Comparison of ENCODE assay signal across 19 cellular contexts in genomic region chr3:131221731-131222130, GRCh38.
DNase-seq lines count a peak whose midpoint lies in the region; ATAC-seq and TF ChIP-seq lines count a peak whose summit lies in the region.
"Had no signal": no experiment of that assay in that cellular context is flagged by ENCODE, and none has a peak within 500 bp of the region (broad histone marks: within the 10 kb centered on the region; RNA-seq: fewer than 3 reads in every experiment).

No MANE protein-coding gene starts in this region.

- H3K4me1 ChIP-seq in PC-3 (ENCODE audit: insufficient read depth, low read length) (peaks cover 17% of the 10 kb centered on the region), trophoblast cell (ENCODE audit: control insufficient read depth in 1 of 2, insufficient read depth in 2 of 2, low read length in 2 of 2) (no peaks in the 10 kb centered on the region)

- H3K4me2 ChIP-seq in PC-3 (ENCODE audit: low read length) = no peak overlapping the region
- H3K4me2 ChIP-seq in trophoblast cell (ENCODE audit: low read length) = no peak overlapping the region

- no peak overlapping the region for H3K23ac ChIP-seq in trophoblast cell (ENCODE audit: low read length)

- no peak for TF ChIP-seq CTCF in BJ (IDR thresholded peaks at IDR 0.05; ENCODE audit: insufficient read depth, low read depth, low read length)
- no peak for TF ChIP-seq CTCF in PC-3 (conservative IDR thresholded peaks at IDR 0.05; ENCODE audit: low read depth, low read length)
- TF ChIP-seq CTCF in epithelial cell of esophagus (IDR thresholded peaks at IDR 0.05; ENCODE audit: insufficient read depth, low read depth, low read length, missing control alignments) = no peak
- no peak for TF ChIP-seq CTCF in GM13977 (IDR thresholded peaks at IDR 0.05; ENCODE audit: extremely low read depth, insufficient read depth, missing control alignments)

- H3K4me3 ChIP-seq in BJ (ENCODE audit: low read depth, low read length) (no peak overlapping the region), PC-3 (ENCODE audit: low read length) (no peak overlapping the region), epithelial cell of esophagus (ENCODE audit: low read length) (no peak overlapping the region), trophoblast cell (ENCODE audit: low read depth, low read length) (no peak overlapping the region)
- H3K4me3 ChIP-seq: heart right ventricle, mucosa of descending colon, SJSA1 had no signal

- peaks cover 7% of the 10 kb centered on the region for H3F3A ChIP-seq in PC-3 (ENCODE audit: low read length, unreplicated experiment)

- no peak overlapping the region for H3K4ac ChIP-seq in trophoblast cell (ENCODE audit: low read depth, low read length)

- no peak overlapping the region for H4K12ac ChIP-seq in trophoblast cell (ENCODE audit: low read depth, low read length)

- H4K91ac ChIP-seq in trophoblast cell (ENCODE audit: low read depth, low read length) = no peak overlapping the region

- no TSS peak for BruUV-seq in PC-3 (replicated peaks; lab: Mats Ljungman, UMichigan)

- H3K79me2 ChIP-seq in PC-3 (ENCODE audit: low read length) (no peaks in the 10 kb centered on the region), trophoblast cell (ENCODE audit: control insufficient read depth, insufficient read depth, low read length, poor library complexity) (no peaks in the 10 kb centered on the region)
- H3K79me2 ChIP-seq: parathyroid adenoma had no signal

- CTCF ChIA-PET in BJ (lab: Yijun Ruan, JAX) (interaction anchor here (0.7 kb wide), 1 partner anchor 813 kb away, joined by 3 read pairs; the partner anchor contains the start of gene CPNE4), PC-3 (lab: Charles Lee) (no interaction called here)

- no peak overlapping the region for H2AK5ac ChIP-seq in trophoblast cell (ENCODE audit: low read length)

- H3K9me2 ChIP-seq in PC-3 (replicated peaks; ENCODE audit: low read length) = no peaks in the 10 kb centered on the region

- intact Hi-C loops in PC-3 (cut with micrococcal nuclease) = loop anchor here (10.0 kb wide), 1 partner anchor 187 kb away; no protein-coding TSS in a partner anchor

- H3K36me3 ChIP-seq in BJ (ENCODE audit: control insufficient read depth, insufficient read depth, low read length) (no peaks in the 10 kb centered on the region), PC-3 (ENCODE audit: low read depth, low read length) (no peaks in the 10 kb centered on the region), trophoblast cell (ENCODE audit: control insufficient read depth in 1 of 2, insufficient read depth in 2 of 2, low read length in 2 of 2) (no peaks in the 10 kb centered on the region)
- H3K36me3 ChIP-seq: BE2C, heart right ventricle, SJSA1 had no signal

- H2BK12ac ChIP-seq in trophoblast cell (ENCODE audit: low read length) = no peak overlapping the region

- no peaks in the 10 kb centered on the region for H3K79me1 ChIP-seq in trophoblast cell (ENCODE audit: low read length)

- H3K9ac ChIP-seq in PC-3 (ENCODE audit: low read length) (no peak overlapping the region), trophoblast cell (ENCODE audit: low read length) (no peak overlapping the region)
- H3K9ac ChIP-seq: parathyroid adenoma had no signal

- POLR2A ChIA-PET in BJ (lab: Charles Lee) = interaction anchor here (0.7 kb wide), 1 partner anchor 17 kb away, joined by 3 read pairs; no protein-coding TSS in a partner anchor
- POLR2A ChIA-PET in PC-3 (lab: Charles Lee; ENCODE audit: unreplicated experiment) = no interaction called here

- H4K8ac ChIP-seq in trophoblast cell (ENCODE audit: low read depth, low read length) = no peak overlapping the region

- H2AFZ ChIP-seq in PC-3 (ENCODE audit: low read length) (no peak overlapping the region), trophoblast cell (ENCODE audit: insufficient read depth, low read length, poor library complexity) (no peak overlapping the region)
- H2AFZ ChIP-seq: parathyroid adenoma had no signal

- no CpG with 5 or more reads among the region's 4 CpGs for WGBS in trophoblast cell (ENCODE audit: extremely low coverage, insufficient coverage, insufficient read length)

- no peaks in the 10 kb centered on the region for H4K20me1 ChIP-seq in PC-3 (ENCODE audit: low read length)

- DNase-seq in BJ (ENCODE audit: low read depth) (peak; percentile 68), PC-3 (peak; percentile 7), epithelial cell of esophagus (ENCODE audit: low read depth) (peak; percentile 77), trophoblast cell (peak; percentile 48 to 60), GM13977 (ENCODE audit: low spot score) (no peak), nucleus accumbens (lab: John Stamatoyannopoulos, UW) (no peak)
- no peak for DNase-seq in activated CD4-positive, alpha-beta T cell treated with anti-CD3 and anti-CD28 coated beads for 1 hour
- DNase-seq: activated CD4-positive, alpha-beta T cell treated with anti-CD3 and anti-CD28 coated beads, Interleukin-2, amount 50 U/mL, for 4 hours; activated naive CD8-positive, alpha-beta T cell treated with anti-CD3 and anti-CD28 coated beads, Interleukin-2, amount 10 ng/mL, durations not matched to agents 7 days and 5 days; activated T-cell treated with anti-CD3 and anti-CD28 coated beads, Interleukin-2, amount 50 U/mL, for 48 hours; BE2C; heart right ventricle; mucosa of descending colon; NCI-H1436 treated with DMSO at 0.1 percent for 48 hours; NCI-H2227 treated with DMSO at 0.1 percent for 48 hours; stimulated activated naive CD8-positive, alpha-beta T cell treated with anti-CD3 and anti-CD28 coated beads, Interleukin-15, amount 100 ng/mL, for 72 hours had no signal

- H3K14ac ChIP-seq in trophoblast cell (ENCODE audit: low read length) = no peak overlapping the region

- H2BK5ac ChIP-seq in trophoblast cell (ENCODE audit: low read depth, low read length, poor library complexity) = no peak overlapping the region

- no peak overlapping the region for H3K18ac ChIP-seq in trophoblast cell (ENCODE audit: low read length)

- no peak overlapping the region for H2BK120ac ChIP-seq in trophoblast cell (ENCODE audit: insufficient read depth, low read length, poor library complexity)

- H3K9me3 ChIP-seq in PC-3 (ENCODE audit: low read length) (no peaks in the 10 kb centered on the region), trophoblast cell (ENCODE audit: insufficient read depth, low read depth, low read length) (no peaks in the 10 kb centered on the region)
- H3K9me3 ChIP-seq: BE2C, heart right ventricle, mucosa of descending colon, SJSA1 had no signal

- H3K27me3 ChIP-seq in BJ (ENCODE audit: control insufficient read depth, insufficient read depth, low read length) = no peaks in the 10 kb centered on the region
- no peaks in the 10 kb centered on the region for H3K27me3 ChIP-seq in PC-3 (ENCODE audit: low read length)
- no peaks in the 10 kb centered on the region for H3K27me3 ChIP-seq in trophoblast cell (ENCODE audit: insufficient read depth, low read length)
- H3K27me3 ChIP-seq: BE2C, heart right ventricle, SJSA1 had no signal

- H3K27ac ChIP-seq in PC-3 (ENCODE audit: low read length) (no peak overlapping the region), trophoblast cell (ENCODE audit: low read depth, low read length) (no peak overlapping the region)
- H3K27ac ChIP-seq: heart right ventricle, parathyroid adenoma, SJSA1 had no signal

- in situ Hi-C loops in GM13977 (cut with MboI; ENCODE audit: low pct_unique_long_range_greater_than_20kb, low sequenced_read_pairs, unreplicated experiment) = no loop called here

- ATAC-seq in PC-3 (no peak), HG03196 (IDR thresholded peaks at IDR 0.05; ENCODE audit: unreplicated experiment) (no peak)
- ATAC-seq: heart right ventricle; mucosa of descending colon; stimulated activated naive CD8-positive, alpha-beta T cell treated with anti-CD3 and anti-CD28 coated beads, Interleukin-15, amount 100 ng/mL, for 72 hours had no signal

Comparison
In these comparisons a context has a peak if more than half of its experiments do, and no peak if none do; other contexts are left out.
1. DNase-seq: peak in BJ (single experiment), PC-3 (single experiment), epithelial cell of esophagus (single experiment) and trophoblast cell (2 of 2); none in GM13977 (single experiment), nucleus accumbens (0 of 56) and activated CD4-positive, alpha-beta T cell treated with anti-CD3 and anti-CD28 coated beads for 1 hour (single experiment).